In the genomic region with DNA sequence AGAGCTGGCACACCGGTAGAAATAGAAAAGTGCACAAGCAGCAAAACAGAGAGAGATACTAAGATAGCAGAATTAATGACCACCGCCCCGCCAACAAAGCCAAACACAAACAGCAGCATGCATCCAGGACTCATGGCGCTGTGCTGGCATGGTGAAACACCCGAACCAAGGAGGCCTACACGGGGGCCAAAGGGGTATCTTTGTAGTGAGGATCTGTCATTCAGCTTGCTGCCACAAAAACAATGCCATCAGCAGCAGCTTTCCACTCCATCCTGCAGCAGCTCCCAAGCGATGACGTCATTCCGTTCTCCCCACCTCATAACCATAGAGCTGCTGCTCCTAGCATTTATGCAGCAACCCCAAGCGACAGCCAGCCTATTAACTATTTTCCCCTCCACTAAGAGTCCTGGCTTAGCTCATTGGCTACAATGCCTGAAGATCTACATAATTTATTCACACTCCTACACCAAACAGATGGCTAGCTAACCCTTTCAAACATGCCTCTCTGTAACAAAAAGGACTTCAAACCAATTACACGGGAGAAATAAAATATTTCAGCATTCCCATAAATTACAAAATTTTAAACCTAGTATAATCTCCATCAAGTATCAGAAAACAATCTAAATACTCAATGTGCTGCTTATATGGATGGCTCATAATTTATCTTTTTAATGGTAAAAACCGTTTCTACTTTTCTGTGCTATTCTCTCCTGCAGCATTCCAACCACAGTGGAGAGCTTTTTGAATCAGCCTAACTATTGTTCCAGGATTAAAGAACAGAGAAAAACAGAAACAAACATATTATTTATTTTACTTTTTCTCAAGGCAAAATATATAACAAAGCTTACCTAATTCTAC, we compare ENCODE assay signal across 9 cellular contexts.
A peak's percentile ranks its signal among the peaks of the same experiment; 100 is the strongest.
DNase-seq lines count a peak whose midpoint lies in the region; ATAC-seq, FAIRE-seq and TF ChIP-seq lines count a peak whose summit lies in the region.
"Had no signal": no experiment of that assay in that cellular context is flagged by ENCODE, and none has a peak within 500 bp of the region (broad histone marks: within the 10 kb centered on the region; RNA-seq: fewer than 3 reads in every experiment).

No MANE protein-coding gene starts in this region.

- CTCF ChIA-PET in AG04450 (lab: Charles Lee) = interaction anchor here (0.6 to 7.9 kb wide), 9 partner anchors 10 to 244 kb away, joined by 3 to 90 read pairs (median 3); a partner anchor contains a TSS

- peaks cover 6% of the 10 kb centered on the region for H3K4me1 Mint-ChIP-seq in astrocyte (ENCODE audit: low read depth, unreplicated experiment)

- no peak for ATAC-seq in HG03354 (IDR thresholded peaks at IDR 0.05; ENCODE audit: poor library complexity, severe bottlenecking, unreplicated experiment)
- no peak for ATAC-seq in HG03571 (IDR thresholded peaks at IDR 0.05; ENCODE audit: unreplicated experiment)

- no peaks in the 10 kb centered on the region for H3K36me3 Mint-ChIP-seq in astrocyte (ENCODE audit: low read depth, unreplicated experiment)

- no peaks in the 10 kb centered on the region for H3K27me3 Mint-ChIP-seq in astrocyte (ENCODE audit: low read depth, unreplicated experiment)

- no peaks in the 10 kb centered on the region for H3K36me3 ChIP-seq in astrocyte (ENCODE audit: insufficient read depth, low read length)

- DNase-seq in AG04450 (ENCODE audit: low read depth, low spot score) (peak; percentile 44), NCI-H128 (lab: John Stamatoyannopoulos, UW; ENCODE audit: unreplicated experiment) (peak; percentile 51), astrocyte (ENCODE audit: low read depth) (peak; percentile 97), hypothalamus (lab: John Stamatoyannopoulos, UW) (peak in 49 of 51 donors; percentile 19 to 93 (median 71)), retina (peak; percentile 93), HPDE6-E6E7 (ENCODE audit: extremely low spot score) (no peak)

- no peak overlapping the region for H3K4me3 Mint-ChIP-seq in astrocyte (ENCODE audit: unreplicated experiment)

- peak overlapping the region; percentile 50 for H3K9ac ChIP-seq in astrocyte (ENCODE audit: low read length)

- no peaks in the 10 kb centered on the region for H4K20me1 ChIP-seq in astrocyte (ENCODE audit: insufficient read depth, low read length)

- H3K4me3 ChIP-seq in AG04450 (ENCODE audit: low read depth, low read length) = peak overlapping the region; percentile 35
- H3K4me3 ChIP-seq in astrocyte (ENCODE audit: insufficient read depth, low read depth, low read length) = peak overlapping the region; percentile 49

- H3K27ac ChIP-seq in AG04450 (ENCODE audit: low read depth, low read length) (peak overlapping the region; percentile 47), astrocyte (ENCODE audit: low read depth, low read length) (peak overlapping the region; percentile 37)

- H3K4me2 ChIP-seq in astrocyte (ENCODE audit: low read length) = peak overlapping the region; percentile 80

- peaks cover 11% of the 10 kb centered on the region for H3K4me1 ChIP-seq in astrocyte (ENCODE audit: insufficient read depth, low read length)

- H3K9me3 ChIP-seq in AG04450 (ENCODE audit: control insufficient read depth, insufficient read depth, low read length) = no peaks in the 10 kb centered on the region
- no peaks in the 10 kb centered on the region for H3K9me3 ChIP-seq in astrocyte (ENCODE audit: insufficient read depth, low read depth, low read length)
- H3K9me3 ChIP-seq: Caco-2 had no signal

- POLR2A ChIA-PET in AG04450 (lab: Yijun Ruan, JAX) = interaction anchor here (0.6 kb wide), 1 partner anchor 27 kb away, joined by 3 read pairs; no protein-coding TSS in a partner anchor

- no peak overlapping the region for H3K27ac Mint-ChIP-seq in astrocyte (ENCODE audit: unreplicated experiment)

- H3K9me3 Mint-ChIP-seq in astrocyte (ENCODE audit: unreplicated experiment) = no peaks in the 10 kb centered on the region

- H3K27me3 ChIP-seq in AG04450 (ENCODE audit: control insufficient read depth, insufficient read depth, low read length) = no peaks in the 10 kb centered on the region
- no peaks in the 10 kb centered on the region for H3K27me3 ChIP-seq in astrocyte (ENCODE audit: insufficient read depth, low read length)

- TF ChIP-seq CTCF in AG04450 (IDR thresholded peaks at IDR 0.05; ENCODE audit: low read depth, low read length) (no peak), astrocyte (IDR thresholded peaks at IDR 0.05; ENCODE audit: insufficient read depth, low read depth, low read length) (no peak)

- peaks cover 37% of the 10 kb centered on the region for H3K79me2 ChIP-seq in astrocyte (ENCODE audit: insufficient read depth, low read length)

- H2AFZ ChIP-seq in astrocyte (ENCODE audit: low read depth, low read length) = no peak overlapping the region

- FAIRE-seq in astrocyte (lab: Jason Lieb, UNC) = peak; percentile 56
